26 cellular contexts compared by ENCODE assay signal in the genomic region with DNA sequence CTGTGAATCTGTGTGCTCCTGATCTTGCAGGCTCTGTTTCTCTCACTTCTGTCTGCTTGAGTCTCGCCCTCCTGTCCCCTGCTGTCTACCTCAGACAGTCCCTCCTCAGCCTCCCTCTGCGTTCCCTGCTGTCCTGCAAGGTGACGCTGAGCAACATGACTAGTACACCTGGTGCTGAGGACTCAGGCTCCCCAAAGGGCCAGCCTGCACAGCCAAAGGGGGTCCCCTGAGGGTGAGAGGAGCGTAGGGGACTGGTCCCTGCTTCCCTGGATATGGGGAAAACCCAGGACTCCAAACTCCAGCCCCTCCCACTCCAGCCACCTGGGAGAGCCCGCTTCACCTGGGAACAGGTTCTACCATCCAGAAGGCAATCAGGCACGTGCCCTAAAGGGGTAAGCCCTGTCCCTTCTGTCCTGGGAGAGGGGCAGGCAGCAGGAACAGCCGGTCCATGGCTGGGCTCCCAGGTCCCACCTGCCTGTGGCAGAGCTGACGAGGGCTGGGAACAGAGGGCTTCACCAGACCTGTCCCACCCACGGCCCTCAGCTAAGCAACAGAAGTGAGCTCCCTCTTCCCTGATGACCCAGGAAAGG.
"Had no signal": no experiment of that assay in that cellular context is flagged by ENCODE, and none has a peak within 500 bp of the region (broad histone marks: within the 10 kb centered on the region; RNA-seq: fewer than 3 reads in every experiment).

No MANE protein-coding gene starts in this region.

- H3K4me1 Mint-ChIP-seq: activated CD4-positive, alpha-beta memory T cell treated with anti-CD3 and anti-CD28 coated beads, Interleukin-2, amount 10 ng/mL, durations not matched to agents 7 days and 5 days; activated CD4-positive, alpha-beta T cell treated with anti-CD3 and anti-CD28 coated beads for 36 hours; activated naive CD4-positive, alpha-beta T cell treated with anti-CD3 and anti-CD28 coated beads, Interleukin-2, amount 10 ng/mL, durations not matched to agents 7 days and 5 days; activated naive CD8-positive, alpha-beta T cell treated with anti-CD3 and anti-CD28 coated beads for 36 hours; T-cell had no signal

- H3K27ac ChIP-seq: KMS-11, VCaP had no signal

- DNase-seq: activated CD4-positive, alpha-beta memory T cell treated with anti-CD3 and anti-CD28 coated beads, Interleukin-2, amount 10 ng/mL, durations not matched to agents 7 days and 5 days; activated CD4-positive, alpha-beta T cell treated with anti-CD3 and anti-CD28 coated beads for 36 hours; activated CD4-positive, alpha-beta T cell treated with anti-CD3 and anti-CD28 coated beads, Interleukin-2, amount 50 U/mL, for 1 hour; activated gamma-delta T cell treated with Interleukin-2 at 50 U/mL for 16 hours; activated naive CD4-positive, alpha-beta T cell treated with anti-CD3 and anti-CD28 coated beads, Interleukin-2, amount 10 ng/mL, durations not matched to agents 7 days and 5 days; activated naive CD8-positive, alpha-beta T cell treated with anti-CD3 and anti-CD28 coated beads for 36 hours; activated T-cell treated with anti-CD3 and anti-CD28 coated beads for 4 hours; activated T-cell treated with anti-CD3 and anti-CD28 coated beads, Interleukin-2, amount 50 U/mL, for 72 hours; central memory CD4-positive, alpha-beta T cell; MV-4-11; NCI-H1092 treated with DMSO at 0.1 percent for 48 hours; NCI-H1417 treated with DMSO at 0.1 percent for 48 hours; NCI-H1694; NCI-H2029; NCI-H345; NCI-H510A; NCI-H526 treated with DMSO at 0.1 percent for 48 hours; NCI-H82; PC-3; SHP77 treated with DMSO at 0.1 percent for 48 hours; T-cell; T-helper 2 cell; T1000 had no signal

- H3K4me3 Mint-ChIP-seq: activated CD4-positive, alpha-beta memory T cell treated with anti-CD3 and anti-CD28 coated beads, Interleukin-2, amount 10 ng/mL, durations not matched to agents 7 days and 5 days; activated CD4-positive, alpha-beta T cell treated with anti-CD3 and anti-CD28 coated beads for 36 hours; activated naive CD4-positive, alpha-beta T cell treated with anti-CD3 and anti-CD28 coated beads, Interleukin-2, amount 10 ng/mL, durations not matched to agents 7 days and 5 days; activated naive CD8-positive, alpha-beta T cell treated with anti-CD3 and anti-CD28 coated beads for 36 hours; activated T-cell treated with anti-CD3 and anti-CD28 coated beads, Interleukin-2, amount 50 U/mL, for 72 hours; T-cell had no signal

- H3K4me2 ChIP-seq: KMS-11 had no signal

- H3K36me3 Mint-ChIP-seq: activated naive CD4-positive, alpha-beta T cell treated with anti-CD3 and anti-CD28 coated beads, Interleukin-2, amount 10 ng/mL, durations not matched to agents 7 days and 5 days; activated naive CD8-positive, alpha-beta T cell treated with anti-CD3 and anti-CD28 coated beads for 36 hours; T-cell had no signal

- H3K27ac Mint-ChIP-seq: activated CD4-positive, alpha-beta memory T cell treated with anti-CD3 and anti-CD28 coated beads, Interleukin-2, amount 10 ng/mL, durations not matched to agents 7 days and 5 days; activated CD4-positive, alpha-beta T cell treated with anti-CD3 and anti-CD28 coated beads for 36 hours; activated naive CD4-positive, alpha-beta T cell treated with anti-CD3 and anti-CD28 coated beads, Interleukin-2, amount 10 ng/mL, durations not matched to agents 7 days and 5 days; activated naive CD8-positive, alpha-beta T cell treated with anti-CD3 and anti-CD28 coated beads for 36 hours; activated T-cell treated with anti-CD3 and anti-CD28 coated beads, Interleukin-2, amount 50 U/mL, for 72 hours; activated T-helper 2 cell treated with anti-CD3 and anti-CD28 coated beads, Interferon-gamma antibody, Interleukin-2, Interleukin-4, amounts not matched to agents 10 μg/mL and 5 μg/mL and 100 μg/mL, durations not matched to agents 14 hours and 24 hours and 36 hours; T-cell had no signal

- ATAC-seq: activated CD4-positive, alpha-beta T cell treated with anti-CD3 and anti-CD28 coated beads for 36 hours; activated T-cell treated with anti-CD3 and anti-CD28 coated beads, Interleukin-2, amount 50 U/mL, for 72 hours; PC-3; T-cell had no signal

- H3K9me3 Mint-ChIP-seq: activated CD4-positive, alpha-beta memory T cell treated with anti-CD3 and anti-CD28 coated beads, Interleukin-2, amount 10 ng/mL, durations not matched to agents 7 days and 5 days; activated naive CD4-positive, alpha-beta T cell treated with anti-CD3 and anti-CD28 coated beads, Interleukin-2, amount 10 ng/mL, durations not matched to agents 7 days and 5 days; activated naive CD8-positive, alpha-beta T cell treated with anti-CD3 and anti-CD28 coated beads for 36 hours; activated T-cell treated with anti-CD3 and anti-CD28 coated beads, Interleukin-2, amount 50 U/mL, for 72 hours; activated T-helper 2 cell treated with anti-CD3 and anti-CD28 coated beads, Interferon-gamma antibody, Interleukin-2, Interleukin-4, amounts not matched to agents 10 μg/mL and 5 μg/mL and 100 μg/mL, durations not matched to agents 14 hours and 24 hours and 36 hours; T-cell had no signal

- H3K9ac ChIP-seq: KMS-11 had no signal
